8 cellular contexts compared by ENCODE assay signal in genomic region chr2:106581755-106582430, GRCh38.
A peak's percentile ranks its signal among the peaks of the same experiment; 100 is the strongest.
DNase-seq lines count a peak whose midpoint lies in the region; ATAC-seq and TF ChIP-seq lines count a peak whose summit lies in the region.

No MANE protein-coding gene starts in this region.

- H3K9me3 ChIP-seq in gastroesophageal sphincter (no peaks in the 10 kb centered on the region), ovary (no peaks in the 10 kb centered on the region)

- no peak overlapping the region for H3K27ac ChIP-seq in gastroesophageal sphincter
- no peak overlapping the region for H3K27ac ChIP-seq in ovary

- peaks cover 37% of the 10 kb centered on the region for H3K27me3 Mint-ChIP-seq in activated T-cell treated with anti-CD3 and anti-CD28 coated beads, Interleukin-2, amount 50 U/mL, for 72 hours (ENCODE audit: low read depth)

- H3K9me3 Mint-ChIP-seq in activated T-cell treated with anti-CD3 and anti-CD28 coated beads, Interleukin-2, amount 50 U/mL, for 72 hours, result no peaks in the 10 kb centered on the region

- H3K27me3 ChIP-seq in gastroesophageal sphincter (peaks cover 23% of the 10 kb centered on the region), ovary (no peaks in the 10 kb centered on the region)

- H3K36me3 ChIP-seq in gastroesophageal sphincter, result no peaks in the 10 kb centered on the region
- H3K36me3 ChIP-seq in ovary, result no peaks in the 10 kb centered on the region

- H3K4me1 Mint-ChIP-seq in activated T-cell treated with anti-CD3 and anti-CD28 coated beads, Interleukin-2, amount 50 U/mL, for 72 hours (ENCODE audit: low read depth), result peaks cover 22% of the 10 kb centered on the region

- H3K36me3 Mint-ChIP-seq in activated T-cell treated with anti-CD3 and anti-CD28 coated beads, Interleukin-2, amount 50 U/mL, for 72 hours (ENCODE audit: insufficient read depth in 2 of 2), result no peaks in the 10 kb centered on the region

- intact Hi-C loops in ovary (cut with DNase I), result loop anchor here in 3 of 4 donors (5.0 to 10.0 kb wide), 3 partner anchors 475 to 915 kb away; no protein-coding TSS in a partner anchor

- ATAC-seq in GM18502 (IDR thresholded peaks at IDR 0.05; ENCODE audit: poor library complexity, unreplicated experiment) (peak; percentile 26), HG02885 (IDR thresholded peaks at IDR 0.05; ENCODE audit: poor library complexity, unreplicated experiment) (peak; percentile 72), gastroesophageal sphincter (peak; percentile 94)
- ATAC-seq in activated T-cell treated with anti-CD3 and anti-CD28 coated beads, Interleukin-2, amount 50 U/mL, for 72 hours (replicated peaks in 1 of 2), result peak; percentile 92 to 93

- no peak overlapping the region for H3K27ac Mint-ChIP-seq in activated T-cell treated with anti-CD3 and anti-CD28 coated beads, Interleukin-2, amount 50 U/mL, for 72 hours

- H3K4me1 ChIP-seq in gastroesophageal sphincter (peaks cover 0 to 13% (median 0%) of the 10 kb centered on the region in 3 donors), ovary (ENCODE audit: insufficient read depth) (no peaks in the 10 kb centered on the region)

- 22 to 24% methylated on average over 3 to 5 of the region's 18 CpGs for WGBS in gastroesophageal sphincter (ENCODE audit: low coverage in 1 of 2), 2 donors
- 7 to 8% (median 8%) methylated on average over 18 of the region's 18 CpGs for WGBS in ovary, 3 donors

- peak in 2 of 4 experiments; percentile 51 to 69 for TF ChIP-seq CTCF in gastroesophageal sphincter (IDR thresholded peaks at IDR 0.05)
- TF ChIP-seq CTCF in ovary (IDR thresholded peaks at IDR 0.05), result peak in 1 of 3 donors; percentile 21

- TF ChIP-seq EP300 in gastroesophageal sphincter (IDR thresholded peaks at IDR 0.05), result no peak
- no peak for TF ChIP-seq EP300 in ovary (IDR thresholded peaks at IDR 0.05)

- peak overlapping the region in 1 of 2 donors; percentile 41 for H3K4me3 ChIP-seq in gastroesophageal sphincter
- H3K4me3 ChIP-seq in ovary, result peak overlapping the region; percentile 27

- peak overlapping the region; percentile 55 to 89 for H3K4me3 Mint-ChIP-seq in activated T-cell treated with anti-CD3 and anti-CD28 coated beads, Interleukin-2, amount 50 U/mL, for 72 hours

- no peak for TF ChIP-seq POLR2A in gastroesophageal sphincter (IDR thresholded peaks at IDR 0.05)
- TF ChIP-seq POLR2A in ovary (IDR thresholded peaks at IDR 0.05), result no peak

- DNase-seq in AG08395 (ENCODE audit: low spot score) (peak; percentile 73), NCI-H526 treated with DMSO at 0.1 percent for 48 hours (lab: John Stamatoyannopoulos, UW) (peak; percentile 5), ovary (peak; percentile 33 to 67 (median 50)), GOT3 (lab: John Stamatoyannopoulos, UW) (no peak)
- DNase-seq in activated T-cell treated with anti-CD3 and anti-CD28 coated beads, Interleukin-2, amount 50 U/mL, for 72 hours, result peak; percentile 53

Comparison
In these comparisons a context has a peak if more than half of its experiments do, and no peak if none do; other contexts are left out.
1. ATAC-seq: peak in every context shown above with its lines; median percentile 94 in gastroesophageal sphincter; 92 in activated T-cell treated with anti-CD3 and anti-CD28 coated beads, Interleukin-2, amount 50 U/mL, for 72 hours; 72 in HG02885; 26 in GM18502.